10 cellular contexts compared by ENCODE assay signal in the genomic region with DNA sequence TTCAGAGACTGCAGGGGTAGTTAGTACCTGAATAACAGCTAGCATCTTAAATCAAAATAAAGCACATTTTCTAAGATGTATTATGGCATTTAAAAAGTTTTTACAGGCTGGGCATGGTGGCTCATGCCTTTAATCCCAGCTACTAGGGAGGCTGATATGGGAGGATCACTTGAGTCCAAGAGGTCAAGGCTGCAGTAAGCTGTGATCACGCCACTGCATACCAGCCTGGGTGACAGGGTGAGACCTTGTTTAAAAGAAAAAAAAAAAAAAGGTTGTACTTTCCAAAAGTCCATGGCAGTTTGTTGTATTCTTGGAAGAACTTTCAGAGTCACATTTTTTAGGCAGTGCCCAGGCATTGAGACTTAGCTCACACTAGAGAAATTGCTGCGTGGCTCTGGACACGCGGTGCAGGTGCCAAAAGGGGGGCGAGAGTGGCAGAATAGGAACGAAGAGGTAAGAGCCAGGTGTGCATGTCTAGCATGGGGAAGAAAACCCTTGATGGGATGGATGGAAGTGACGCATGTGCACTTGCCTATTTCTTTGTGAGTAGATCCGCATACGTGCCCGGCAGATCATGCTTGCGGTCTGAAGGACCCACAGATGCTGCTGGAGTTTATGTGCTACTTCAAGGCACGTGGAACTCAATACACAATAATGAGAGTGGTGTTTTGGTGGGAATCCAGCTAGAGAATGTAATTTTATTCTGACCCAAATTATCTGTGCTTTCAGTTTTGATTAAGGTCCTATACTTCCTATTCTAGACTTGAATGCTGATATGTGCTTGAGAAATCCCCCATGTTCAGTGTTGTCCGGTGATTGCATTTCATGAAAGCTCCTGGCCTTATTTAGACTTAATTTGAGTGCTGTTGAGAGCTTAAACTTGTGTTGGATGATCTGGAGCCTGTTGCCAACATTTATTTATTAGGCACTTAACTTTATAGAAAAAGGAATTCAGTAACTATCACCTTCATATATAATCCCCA. TPM values are rescaled to one million over a fixed set of nuclear protein-coding genes. Genes with fewer than 3 reads are reported as not detected.
DNase-seq lines count a peak whose midpoint lies in the region; ATAC-seq and TF ChIP-seq lines count a peak whose summit lies in the region.
"Had no signal": no experiment of that assay in that cellular context is flagged by ENCODE, and none has a peak within 500 bp of the region (broad histone marks: within the 10 kb centered on the region; RNA-seq: fewer than 3 reads in every experiment).

No MANE protein-coding gene starts in this region.

- WGBS in transverse colon (ENCODE audit: low coverage in 1 of 2), 2 donors = 73 to 98% methylated on average over 9 to 13 of the region's 13 CpGs
- no CpG with 5 or more reads among the region's 13 CpGs for WGBS in H9 (ENCODE audit: extremely low coverage, insufficient read length, low lambda C conversion rate)

- intact Hi-C loops in transverse colon (cut with DNase I; ENCODE audit: low total_unique reads) = no loop called here

- no peak overlapping the region for H3K4ac ChIP-seq in H9 (ENCODE audit: low read depth, low read length)

- no peak overlapping the region for H4K8ac ChIP-seq in H9 (replicated peaks; ENCODE audit: insufficient read length, low read depth, low read length)

- H3K4me1 ChIP-seq in transverse colon (peaks cover 0 to 16% (median 0%) of the 10 kb centered on the region in 4 donors), H9 (ENCODE audit: insufficient read depth, low read length) (no peaks in the 10 kb centered on the region)

- peak overlapping the region; percentile 73 for H3K27ac Mint-ChIP-seq in stimulated activated naive CD8-positive, alpha-beta T cell treated with anti-CD3 and anti-CD28 coated beads, Interleukin-15, Interleukin-2, amounts not matched to agents 100 ng/mL and 50 ng/mL, for 24 hours
- H3K27ac Mint-ChIP-seq in activated naive CD8-positive, alpha-beta T cell treated with anti-CD3 and anti-CD28 coated beads for 36 hours = peak overlapping the region; percentile 69
- H3K27ac Mint-ChIP-seq in H9 = no peak overlapping the region

- peaks cover 0 to 28% (median 6%) of the 10 kb centered on the region in 4 donors for H3K36me3 ChIP-seq in transverse colon

- no peak overlapping the region for H3K56ac ChIP-seq in H9 (ENCODE audit: insufficient read length, low read depth, low read length)

- no peaks in the 10 kb centered on the region for H3K9me3 Mint-ChIP-seq in stimulated activated naive CD8-positive, alpha-beta T cell treated with anti-CD3 and anti-CD28 coated beads, Interleukin-15, Interleukin-2, amounts not matched to agents 100 ng/mL and 50 ng/mL, for 24 hours
- H3K9me3 Mint-ChIP-seq in activated naive CD8-positive, alpha-beta T cell treated with anti-CD3 and anti-CD28 coated beads for 36 hours = peaks cover 1% of the 10 kb centered on the region
- H3K9me3 Mint-ChIP-seq in H9 = no peaks in the 10 kb centered on the region; a peak in 1 of 5 replicates

- H3K79me2 ChIP-seq in H9 (ENCODE audit: insufficient read depth, low read length) = no peaks in the 10 kb centered on the region; the same call in 1 of the 2 replicates

- H3K9ac ChIP-seq in H9 (ENCODE audit: extremely low read depth, insufficient read length, low read length) = no peak overlapping the region

- no peak for TF ChIP-seq POLR2A in transverse colon (IDR thresholded peaks at IDR 0.05)

- H3K23me2 ChIP-seq in H9 (ENCODE audit: insufficient read length, low read depth, low read length, poor library complexity, severe bottlenecking) = no peaks in the 10 kb centered on the region

- H2AFZ ChIP-seq in H9 (ENCODE audit: low read length) = no peak overlapping the region

- no peak overlapping the region for H3K23ac ChIP-seq in H9 (ENCODE audit: insufficient read length, low read depth, low read length)

- no peak overlapping the region for H3T11ph ChIP-seq in H9 (ENCODE audit: low read length)

- H2BK5ac ChIP-seq in H9 (ENCODE audit: insufficient read length, low read length) = no peak overlapping the region

- H3K4me3 ChIP-seq in transverse colon = no peak overlapping the region
- H3K4me3 ChIP-seq: adrenal gland, esophagus muscularis mucosa had no signal

- no peaks in the 10 kb centered on the region for H3K9me3 ChIP-seq in transverse colon
- H3K9me3 ChIP-seq in H9 (ENCODE audit: control insufficient read depth, low read depth, low read length) = no peaks in the 10 kb centered on the region
- H3K9me3 ChIP-seq: adrenal gland, esophagus muscularis mucosa had no signal

- H4K20me1 ChIP-seq in H9 (ENCODE audit: control insufficient read depth, insufficient read depth, insufficient read length) = no peaks in the 10 kb centered on the region

- H2AK5ac ChIP-seq in H9 (ENCODE audit: insufficient read length, low read length) = no peak overlapping the region

- H4K91ac ChIP-seq in H9 (ENCODE audit: insufficient read length, low read depth, low read length) = no peak overlapping the region

- in situ Hi-C loops in transverse colon (cut with MboI; ENCODE audit: low pct_ligation_motif_present in 1 of 4, low pct_unique_long_range_greater_than_20kb in 1 of 4, low sequenced_read_pairs in 3 of 4) = no loop called here

- H3K27me3 ChIP-seq in transverse colon = no peaks in the 10 kb centered on the region
- H3K27me3 ChIP-seq in H9 (ENCODE audit: insufficient read depth, low read length) = no peaks in the 10 kb centered on the region
- H3K27me3 ChIP-seq: adrenal gland, esophagus muscularis mucosa had no signal

- H3K27ac ChIP-seq in transverse colon (peak overlapping the region in 2 of 4 donors; percentile 22 to 59), H9 (ENCODE audit: insufficient read length, low read depth, low read length) (no peak overlapping the region)
- H3K27ac ChIP-seq: esophagus muscularis mucosa had no signal

- H2BK12ac ChIP-seq in H9 (ENCODE audit: insufficient read length, low read depth, low read length) = no peak overlapping the region

- H3K4me1 Mint-ChIP-seq in stimulated activated naive CD8-positive, alpha-beta T cell treated with anti-CD3 and anti-CD28 coated beads, Interleukin-15, Interleukin-2, amounts not matched to agents 100 ng/mL and 50 ng/mL, for 24 hours (ENCODE audit: low read depth) = peaks cover 73% of the 10 kb centered on the region
- H3K4me1 Mint-ChIP-seq in activated naive CD8-positive, alpha-beta T cell treated with anti-CD3 and anti-CD28 coated beads for 36 hours = peaks cover 67% of the 10 kb centered on the region
- no peaks in the 10 kb centered on the region for H3K4me1 Mint-ChIP-seq in H9

- peaks cover 33% of the 10 kb centered on the region for H3K36me3 Mint-ChIP-seq in stimulated activated naive CD8-positive, alpha-beta T cell treated with anti-CD3 and anti-CD28 coated beads, Interleukin-15, Interleukin-2, amounts not matched to agents 100 ng/mL and 50 ng/mL, for 24 hours (ENCODE audit: low read depth)
- H3K36me3 Mint-ChIP-seq in activated naive CD8-positive, alpha-beta T cell treated with anti-CD3 and anti-CD28 coated beads for 36 hours = peaks cover 46% of the 10 kb centered on the region
- peaks cover 0 to 14% (median 2%) of the 10 kb centered on the region in 3 experiments; a peak in 3 of 7 replicates for H3K36me3 Mint-ChIP-seq in H9 (ENCODE audit: insufficient read depth in 1 of 3, low read depth in 3 of 3)

- no peak overlapping the region for H2BK120ac ChIP-seq in H9 (ENCODE audit: low read depth, low read length, poor library complexity, severe bottlenecking)

- no peak for DNase-seq in stimulated activated naive CD8-positive, alpha-beta T cell treated with anti-CD3 and anti-CD28 coated beads, Interleukin-15, Interleukin-2, amounts not matched to agents 100 U/mL and 50 U/mL, for 24 hours
- DNase-seq in activated naive CD8-positive, alpha-beta T cell treated with anti-CD3 and anti-CD28 coated beads for 36 hours = no peak
- DNase-seq in transverse colon = peak; percentile 35
- DNase-seq in H9 = no peak
- no peak for DNase-seq in SKM-1 treated with dmso at 0.1 percent for 144 hours (lab: John Stamatoyannopoulos, UW; ENCODE audit: unreplicated experiment)

- no peak overlapping the region for H2BK20ac ChIP-seq in H9 (ENCODE audit: low read depth, low read length, poor library complexity, severe bottlenecking)

- no peak for ATAC-seq in stimulated activated naive CD8-positive, alpha-beta T cell treated with anti-CD3 and anti-CD28 coated beads, Interleukin-15, Interleukin-2, amounts not matched to agents 100 U/mL and 50 U/mL, for 24 hours
- peak; percentile 42 for ATAC-seq in HG02973 (IDR thresholded peaks at IDR 0.05; ENCODE audit: unreplicated experiment)
- ATAC-seq in GM21381 (IDR thresholded peaks at IDR 0.05; ENCODE audit: unreplicated experiment) = no peak

- H4K5ac ChIP-seq in H9 (ENCODE audit: insufficient read length, low read depth, low read length) = no peak overlapping the region

- no peak overlapping the region for H2BK15ac ChIP-seq in H9 (ENCODE audit: low read depth, low read length)

- no peaks in the 10 kb centered on the region for H3K79me1 ChIP-seq in H9 (ENCODE audit: insufficient read depth, low read depth, low read length, poor library complexity, severe bottlenecking)

- no peak for TF ChIP-seq CTCF in transverse colon (IDR thresholded peaks at IDR 0.05)
- TF ChIP-seq CTCF in H9 (conservative IDR thresholded peaks at IDR 0.05) = no peak

- TF ChIP-seq EP300 in transverse colon (IDR thresholded peaks at IDR 0.05; ENCODE audit: low read depth) = no peak

- H3K14ac ChIP-seq in H9 (ENCODE audit: insufficient read depth, low read length) = no peak overlapping the region

- H3K4me3 Mint-ChIP-seq in stimulated activated naive CD8-positive, alpha-beta T cell treated with anti-CD3 and anti-CD28 coated beads, Interleukin-15, Interleukin-2, amounts not matched to agents 100 ng/mL and 50 ng/mL, for 24 hours = peak overlapping the region; percentile 36
- H3K4me3 Mint-ChIP-seq in activated naive CD8-positive, alpha-beta T cell treated with anti-CD3 and anti-CD28 coated beads for 36 hours = no peak overlapping the region
- H3K4me3 Mint-ChIP-seq in H9 = no peak overlapping the region

- no peak overlapping the region for H3K4me2 ChIP-seq in H9 (ENCODE audit: insufficient read depth, insufficient read length, low read length)

- H3K27me3 Mint-ChIP-seq in stimulated activated naive CD8-positive, alpha-beta T cell treated with anti-CD3 and anti-CD28 coated beads, Interleukin-15, Interleukin-2, amounts not matched to agents 100 ng/mL and 50 ng/mL, for 24 hours = no peaks in the 10 kb centered on the region
- H3K27me3 Mint-ChIP-seq in activated naive CD8-positive, alpha-beta T cell treated with anti-CD3 and anti-CD28 coated beads for 36 hours = no peaks in the 10 kb centered on the region
- H3K27me3 Mint-ChIP-seq in H9 (ENCODE audit: low read depth) = no peaks in the 10 kb centered on the region

- no peak overlapping the region for H3K18ac ChIP-seq in H9 (ENCODE audit: insufficient read length, low read depth, low read length)

RNA-seq across cellular contexts. Expression of a gene that starts 11.9 kb away (rescaled TPM):
- 10 to 100 TPM; 36.8 to 43.6 TPM for total RNA-seq in activated naive CD8-positive, alpha-beta T cell treated with anti-CD3 and anti-CD28 coated beads for 36 hours
- 100 to 1,000 TPM in 3 of 4 donors, 10 to 100 TPM in 1; 96.1 to 189 (median 115) TPM for total RNA-seq in transverse colon
- total RNA-seq in H9 (2021) = 18.0 and 19.1 TPM in 2 replicates

RNA-seq across cellular contexts. Expression of a gene that starts 15.0 kb away (rescaled TPM):
- 10 to 100 TPM; 50.6 to 51.0 TPM for total RNA-seq in activated naive CD8-positive, alpha-beta T cell treated with anti-CD3 and anti-CD28 coated beads for 36 hours
- 10 to 100 TPM; 25.3 to 64.0 (median 44.0) TPM for total RNA-seq in transverse colon
- total RNA-seq in H9 (2021) = 25.0 and 27.0 TPM in 2 replicates

RNA-seq across cellular contexts. Expression of a gene that starts 37.2 kb away (rescaled TPM):
- total RNA-seq in activated naive CD8-positive, alpha-beta T cell treated with anti-CD3 and anti-CD28 coated beads for 36 hours = 1 to 10 TPM; 6.6 to 7.3 TPM
- total RNA-seq in transverse colon = 10 to 100 TPM in 2 of 4 donors, 1 to 10 TPM in 1, not detected in 1; 9.3 to 11.0 (median 10.1) TPM
- 8.9 and 9.7 TPM in 2 replicates for total RNA-seq in H9 (2021)

Comparison
In these comparisons a context has a peak if more than half of its experiments do, and no peak if none do; other contexts are left out.
1. H3K27ac Mint-ChIP-seq: peak in stimulated activated naive CD8-positive, alpha-beta T cell treated with anti-CD3 and anti-CD28 coated beads, Interleukin-15, Interleukin-2, amounts not matched to agents 100 ng/mL and 50 ng/mL, for 24 hours (single experiment) and activated naive CD8-positive, alpha-beta T cell treated with anti-CD3 and anti-CD28 coated beads for 36 hours (single experiment); none in H9 (0 of 3).